ENCODE assay signal across 10 cellular contexts in genomic region chr13:74070065-74070464, GRCh38.
DNase-seq lines count a peak whose midpoint lies in the region; ATAC-seq lines count a peak whose summit lies in the region.
"Had no signal": no experiment of that assay in that cellular context is flagged by ENCODE, and none has a peak within 500 bp of the region (broad histone marks: within the 10 kb centered on the region; RNA-seq: fewer than 3 reads in every experiment).

No MANE protein-coding gene starts in this region.

- H3K4me1 Mint-ChIP-seq in T-helper 17 cell = peaks cover 55% of the 10 kb centered on the region
- H3K4me1 Mint-ChIP-seq in naive B cell = peaks cover 47 to 66% (median 60%) of the 10 kb centered on the region in 3 donors

- peak overlapping the region; percentile 85 for H3K4me3 Mint-ChIP-seq in T-helper 17 cell
- peak overlapping the region in 6 of 8 donors; percentile 1 to 54 (median 42) for H3K4me3 Mint-ChIP-seq in naive B cell
- H3K4me3 Mint-ChIP-seq: endodermal cell had no signal

- H3K27me3 Mint-ChIP-seq in T-helper 17 cell = no peaks in the 10 kb centered on the region
- no peaks in the 10 kb centered on the region for H3K27me3 Mint-ChIP-seq in naive B cell

- H3K36me3 Mint-ChIP-seq in T-helper 17 cell (ENCODE audit: low read depth) = no peaks in the 10 kb centered on the region
- H3K36me3 Mint-ChIP-seq in naive B cell = no peaks in the 10 kb centered on the region

- DNase-seq in T-helper 17 cell (peak in 2 of 3 donors; percentile 11), naive B cell (no peak), NCI-H1694 treated with DMSO at 0.1 percent for 48 hours (lab: John Stamatoyannopoulos, UW) (no peak), D341Med (ENCODE audit: low spot score) (no peak)
- DNase-seq: endodermal cell, NCI-H1694 had no signal

- peaks cover 0 to 4% (median 0%) of the 10 kb centered on the region in 7 donors for H3K9me3 Mint-ChIP-seq in naive B cell
- H3K9me3 Mint-ChIP-seq: endodermal cell had no signal

- H3K9me3 ChIP-seq in T-helper 17 cell (ENCODE audit: control insufficient read depth, low read length, poor library complexity, severe bottlenecking) = no peaks in the 10 kb centered on the region
- H3K9me3 ChIP-seq: suprapubic skin had no signal

- H3K27ac Mint-ChIP-seq in T-helper 17 cell = peak overlapping the region; percentile 86
- H3K27ac Mint-ChIP-seq in naive B cell = peak overlapping the region in 5 of 6 donors; percentile 0 to 91 (median 83)
- H3K27ac Mint-ChIP-seq: endodermal cell had no signal

- ATAC-seq in GM18861 (IDR thresholded peaks at IDR 0.05; ENCODE audit: unreplicated experiment) = peak; percentile 55
- peak; percentile 74 for ATAC-seq in HG02610 (IDR thresholded peaks at IDR 0.05; ENCODE audit: unreplicated experiment)
- peak; percentile 91 for ATAC-seq in T-helper 17 cell
- peak; percentile 61 for ATAC-seq in naive B cell (ENCODE audit: low read depth in 2 of 2)
- ATAC-seq in GM18873 (IDR thresholded peaks at IDR 0.05; ENCODE audit: low FRiP score, unreplicated experiment) = no peak

Comparison
In these comparisons a context has a peak if more than half of its experiments do, and no peak if none do; other contexts are left out.
1. DNase-seq: peak in T-helper 17 cell (2 of 3); none in naive B cell (single experiment), NCI-H1694 treated with DMSO at 0.1 percent for 48 hours (single experiment) and D341Med (single experiment).